In genomic region chr3:112357888-112358287, GRCh38 we compare ENCODE assay signal across 10 cellular contexts. TPM values are rescaled to one million over a fixed set of nuclear protein-coding genes. Genes with fewer than 3 reads are reported as not detected.
DNase-seq lines count a peak whose midpoint lies in the region; ATAC-seq and TF ChIP-seq lines count a peak whose summit lies in the region.
"Had no signal": no experiment of that assay in that cellular context is flagged by ENCODE, and none has a peak within 500 bp of the region (broad histone marks: within the 10 kb centered on the region; RNA-seq: fewer than 3 reads in every experiment).

No MANE protein-coding gene starts in this region.

- H3F3A ChIP-seq in GM23338 (replicated peaks; ENCODE audit: low read depth) = peaks cover 10% of the 10 kb centered on the region; the same call in 1 of the 2 replicates

- intact Hi-C loops in activated CD4-positive, alpha-beta T cell treated with anti-CD3 and anti-CD28 coated beads, Interleukin-2, amount 10 ng/mL, durations not matched to agents 24 days and 14 days (cut with micrococcal nuclease) = loop anchor here (1.0 to 2.0 kb wide), 3 partner anchors 20 to 79 kb away; no protein-coding TSS in a partner anchor
- intact Hi-C loops in spleen (cut with DNase I; ENCODE audit: low total_unique reads) = no loop called here

- H4K20me1 ChIP-seq in GM23338 (replicated peaks; ENCODE audit: insufficient read depth) = no peaks in the 10 kb centered on the region

- ATAC-seq in GM23338 = no peak
- ATAC-seq in GM19328 (IDR thresholded peaks at IDR 0.05; ENCODE audit: unreplicated experiment) = no peak
- no peak for ATAC-seq in HG03565 (IDR thresholded peaks at IDR 0.05; ENCODE audit: unreplicated experiment)

- no peak for DNase-seq in GM23338 (ENCODE audit: low spot score)
- peak; percentile 76 for DNase-seq in activated CD4-positive, alpha-beta T cell treated with anti-CD3 and anti-CD28 coated beads, Interleukin-2, amount 10 ng/mL, durations not matched to agents 24 days and 14 days
- peak; percentile 33 for DNase-seq in effector CD4-positive, alpha-beta T cell
- DNase-seq in spleen = no peak
- no peak for DNase-seq in COLO829 (ENCODE audit: low spot score)
- DNase-seq in cerebellar cortex (ENCODE audit: low spot score) = no peak
- DNase-seq: NCI-H2029 treated with DMSO at 0.1 percent for 48 hours had no signal

- 63 to 79% (median 75%) methylated on average over 6 of the region's 6 CpGs for WGBS in spleen, 5 donors

- peaks cover 17% of the 10 kb centered on the region; the same call in 1 of the 2 replicates for H3K36me3 ChIP-seq in GM23338 (ENCODE audit: insufficient read depth)
- peaks cover 0 to 10% (median 0%) of the 10 kb centered on the region in 6 donors for H3K36me3 ChIP-seq in spleen

- no peaks in the 10 kb centered on the region for H3K9me3 ChIP-seq in spleen

- H3K9me3 Mint-ChIP-seq in GM23338 = no peaks in the 10 kb centered on the region
- H3K9me3 Mint-ChIP-seq in activated CD4-positive, alpha-beta T cell treated with anti-CD3 and anti-CD28 coated beads, Interleukin-2, amount 10 ng/mL, durations not matched to agents 24 days and 14 days = no peaks in the 10 kb centered on the region
- H3K9me3 Mint-ChIP-seq: nephron had no signal

- H3K4me1 ChIP-seq in GM23338 (ENCODE audit: insufficient read depth) (peaks cover 59% of the 10 kb centered on the region), spleen (peaks cover 0 to 23% (median 11%) of the 10 kb centered on the region in 6 donors)

- TF ChIP-seq POLR2A in spleen (IDR thresholded peaks at IDR 0.05) = no peak

- TF ChIP-seq CTCF in GM23338 (conservative IDR thresholded peaks at IDR 0.05; ENCODE audit: low read depth in 2 of 2) (no peak), spleen (IDR thresholded peaks at IDR 0.05 in 8 of 11, conservative IDR thresholded peaks at IDR 0.05 in 3 of 11) (no peak)

- no peaks in the 10 kb centered on the region for H3K9me2 ChIP-seq in GM23338 (ENCODE audit: insufficient read depth)

- H2AFZ ChIP-seq in GM23338 = no peak overlapping the region

- H3K4me1 Mint-ChIP-seq in GM23338 = peaks cover 57% of the 10 kb centered on the region
- peaks cover 34% of the 10 kb centered on the region for H3K4me1 Mint-ChIP-seq in activated CD4-positive, alpha-beta T cell treated with anti-CD3 and anti-CD28 coated beads, Interleukin-2, amount 10 ng/mL, durations not matched to agents 24 days and 14 days

- no peak overlapping the region; the same call in 2 of the 3 replicates for H3K4me3 Mint-ChIP-seq in GM23338
- H3K4me3 Mint-ChIP-seq in activated CD4-positive, alpha-beta T cell treated with anti-CD3 and anti-CD28 coated beads, Interleukin-2, amount 10 ng/mL, durations not matched to agents 24 days and 14 days = peak overlapping the region; percentile 79
- H3K4me3 Mint-ChIP-seq: nephron had no signal

- H3K27me3 ChIP-seq in GM23338 (ENCODE audit: insufficient read depth) (no peaks in the 10 kb centered on the region), spleen (replicated peaks in 1 of 7) (no peaks in the 10 kb centered on the region)

- H3K4me3 ChIP-seq in GM23338 (no peak overlapping the region), spleen (peak overlapping the region in 1 of 8 donors; percentile 40)

- H3K27ac Mint-ChIP-seq in GM23338 = peak overlapping the region; percentile 10
- H3K27ac Mint-ChIP-seq in activated CD4-positive, alpha-beta T cell treated with anti-CD3 and anti-CD28 coated beads, Interleukin-2, amount 10 ng/mL, durations not matched to agents 24 days and 14 days = peak overlapping the region; percentile 93

- H3K27me3 Mint-ChIP-seq in GM23338 (ENCODE audit: insufficient read depth, low read depth, poor library complexity) = no peaks in the 10 kb centered on the region
- H3K27me3 Mint-ChIP-seq in activated CD4-positive, alpha-beta T cell treated with anti-CD3 and anti-CD28 coated beads, Interleukin-2, amount 10 ng/mL, durations not matched to agents 24 days and 14 days = no peaks in the 10 kb centered on the region

- no peaks in the 10 kb centered on the region; the same call in 1 of the 2 replicates for H3K79me2 ChIP-seq in GM23338 (replicated peaks; ENCODE audit: insufficient read depth)

- H3K4me2 ChIP-seq in GM23338 = no peak overlapping the region

- H3K27ac ChIP-seq in GM23338 (ENCODE audit: low read depth) (peak overlapping the region; percentile 51; the same call in 1 of the 2 replicates), spleen (peak overlapping the region in 5 of 8 donors; percentile 39 to 71 (median 60))

- peaks cover 65% of the 10 kb centered on the region for H3K36me3 Mint-ChIP-seq in GM23338 (ENCODE audit: low read depth)
- peaks cover 64% of the 10 kb centered on the region for H3K36me3 Mint-ChIP-seq in activated CD4-positive, alpha-beta T cell treated with anti-CD3 and anti-CD28 coated beads, Interleukin-2, amount 10 ng/mL, durations not matched to agents 24 days and 14 days (ENCODE audit: low read depth)

TF ChIP-seq in GM23338, 12 proteins besides CTCF, POLR2A, EP300 and RAD21:
- TF ChIP-seq NANOG (IDR thresholded peaks at IDR 0.05; ENCODE audit: borderline replicate concordance) (no peak), POLR2AphosphoS5 (IDR thresholded peaks at IDR 0.05; ENCODE audit: low read depth) (0 out of 2 replicates have a peak, but pooled peaks have one; percentile 41)
TF ChIP-seq in GM23338: peak in this region for 1.

RNA-seq across cellular contexts. Expression of gene CD200, which starts 24.9 kb away (rescaled TPM):
- total RNA-seq in GM23338 (2014; rRNA removed; shearing (Covaris generic)) = 49.3 and 51.9 TPM in 2 replicates
- polyA plus RNA-seq in GM23338 (2016; fragmentation: Nextera tagmentation; extraction: Ambion mirVana) (56.5 and 65.0 TPM in 2 replicates), spleen (10 to 100 TPM in 1 of 3 donors, 1 to 10 TPM in 2; 4.3 to 13.1 (median 4.5) TPM)
- total RNA-seq in activated CD4-positive, alpha-beta T cell treated with anti-CD3 and anti-CD28 coated beads, Interleukin-2, amount 10 ng/mL, durations not matched to agents 24 days and 14 days = 144 and 151 TPM in 2 replicates
- total RNA-seq in spleen = 1 to 10 TPM; 4.8 to 9.3 (median 6.9) TPM

Comparison
In these comparisons a context has a peak if more than half of its experiments do, and no peak if none do; other contexts are left out.
1. DNase-seq: peak in activated CD4-positive, alpha-beta T cell treated with anti-CD3 and anti-CD28 coated beads, Interleukin-2, amount 10 ng/mL, durations not matched to agents 24 days and 14 days (single experiment) and effector CD4-positive, alpha-beta T cell (single experiment); none in GM23338 (single experiment), spleen (single experiment), COLO829 (single experiment) and cerebellar cortex (single experiment).